ENCODE assay signal across 23 cellular contexts in genomic region chr7:28856656-28857055, GRCh38.
DNase-seq lines count a peak whose midpoint lies in the region; ATAC-seq, FAIRE-seq and TF ChIP-seq lines count a peak whose summit lies in the region.
"Had no signal": no experiment of that assay in that cellular context is flagged by ENCODE, and none has a peak within 500 bp of the region (broad histone marks: within the 10 kb centered on the region; RNA-seq: fewer than 3 reads in every experiment).

No MANE protein-coding gene starts in this region.

- peak overlapping the region; percentile 67 for H3K4me2 ChIP-seq in HCT116 (ENCODE audit: low read length)
- H3K4me2 ChIP-seq: GM23338 had no signal

- H3K9me3 ChIP-seq in HCT116 (ENCODE audit: control insufficient read depth in 1 of 2, insufficient read depth in 1 of 2, low read depth in 1 of 2, low read length in 2 of 2) (no peaks in the 10 kb centered on the region), small intestine (ENCODE audit: control insufficient read depth, low read depth) (no peaks in the 10 kb centered on the region)

- TF ChIP-seq CTCF in HCT116 (IDR thresholded peaks at IDR 0.05 in 2 of 3, conservative IDR thresholded peaks at IDR 0.05 in 1 of 3; ENCODE audit: borderline replicate concordance in 1 of 3, insufficient read depth in 1 of 3, low read depth in 2 of 3, low read length in 2 of 3) (no peak), fibroblast of the aortic adventitia (IDR thresholded peaks at IDR 0.05; ENCODE audit: insufficient read depth, low read length) (no peak)

- H3K4me1 ChIP-seq in HCT116 (ENCODE audit: control insufficient read depth in 1 of 2, insufficient read depth in 2 of 2, low read length in 2 of 2) (peaks cover 23 to 36% of the 10 kb centered on the region in 2 experiments), small intestine (ENCODE audit: control insufficient read depth in 2 of 2, insufficient read depth in 1 of 2, low read depth in 1 of 2, low read length in 1 of 2) (no peaks in the 10 kb centered on the region)

- no peaks in the 10 kb centered on the region for H4K20me1 ChIP-seq in HCT116 (ENCODE audit: insufficient read depth)

- peak overlapping the region; percentile 47 for H2AFZ ChIP-seq in HCT116 (ENCODE audit: low read depth, low read length, poor library complexity, severe bottlenecking)

- no peaks in the 10 kb centered on the region for H3K9me3 Mint-ChIP-seq in activated T-helper 2 cell treated with anti-CD3 and anti-CD28 coated beads, Interferon-gamma antibody, Interleukin-2, Interleukin-4, amounts not matched to agents 10 μg/mL and 5 μg/mL and 100 μg/mL, durations not matched to agents 14 hours and 24 hours and 36 hours
- H3K9me3 Mint-ChIP-seq: CD8-positive, alpha-beta memory T cell; GM23338 had no signal

- TF ChIP-seq RAD21 in HCT116 (IDR thresholded peaks at IDR 0.05; ENCODE audit: low read depth): no peak

- ATAC-seq in HCT116: no peak
- ATAC-seq in stimulated activated naive CD8-positive, alpha-beta T cell treated with anti-CD3 and anti-CD28 coated beads, Interleukin-15, Interleukin-2, amounts not matched to agents 100 U/mL and 50 U/mL, for 24 hours: no peak
- no peak for ATAC-seq in HG03025 (IDR thresholded peaks at IDR 0.05; ENCODE audit: low FRiP score, unreplicated experiment)
- ATAC-seq: GM23338 had no signal

- BruUV-seq in HCT116 (replicated peaks; lab: Mats Ljungman, UMichigan): no TSS peak

- H3K4me3 ChIP-seq in HCT116 (replicated peaks in 1 of 2; ENCODE audit: low read depth in 1 of 2, low read length in 2 of 2): no peak overlapping the region
- no peak overlapping the region for H3K4me3 ChIP-seq in fibroblast of the aortic adventitia (ENCODE audit: low read depth, low read length)
- H3K4me3 ChIP-seq in small intestine (ENCODE audit: low read depth in 1 of 2, low read length in 2 of 2): no peak overlapping the region
- H3K4me3 ChIP-seq: GM23338, SK-N-MC had no signal

- no peak overlapping the region for H3K9ac ChIP-seq in HCT116 (ENCODE audit: low read length)

- intact Hi-C loops in HCT116 (cut with micrococcal nuclease): no loop called here
- intact Hi-C loops in activated T-helper 2 cell treated with anti-CD3 and anti-CD28 coated beads, Interferon-gamma antibody, Interleukin-2, Interleukin-4, amounts not matched to agents 10 μg/mL and 5 μg/mL and 100 μg/mL, durations not matched to agents 14 hours and 24 hours and 36 hours (cut with micrococcal nuclease): no loop called here

- H3K4me3 Mint-ChIP-seq in activated T-helper 2 cell treated with anti-CD3 and anti-CD28 coated beads, Interferon-gamma antibody, Interleukin-2, Interleukin-4, amounts not matched to agents 10 μg/mL and 5 μg/mL and 100 μg/mL, durations not matched to agents 14 hours and 24 hours and 36 hours (ENCODE audit: low read depth): no peak overlapping the region
- H3K4me3 Mint-ChIP-seq: GM23338 had no signal

- DNase-seq in HCT116 (ENCODE audit: low read depth, low spot score) (no peak), RPMI7951 (ENCODE audit: low read depth) (peak; percentile 13), fibroblast of the aortic adventitia (ENCODE audit: low read depth) (peak; percentile 46), small intestine (no peak)
- no peak for DNase-seq in activated T-helper 2 cell treated with anti-CD3 and anti-CD28 coated beads, Interferon-gamma antibody, Interleukin-2, Interleukin-4, amounts not matched to agents 10 μg/mL and 5 μg/mL and 100 μg/mL, durations not matched to agents 14 hours and 24 hours and 36 hours (ENCODE audit: low spot score)
- no peak for DNase-seq in stimulated activated naive CD8-positive, alpha-beta T cell treated with anti-CD3 and anti-CD28 coated beads, Interleukin-15, Interleukin-2, amounts not matched to agents 100 U/mL and 50 U/mL, for 24 hours
- DNase-seq: AML-193; C1 segment of cervical spinal cord; CD8-positive, alpha-beta memory T cell; HCEC 1CT; Karpas-422; MV-4-11; NCI-H1694; NCI-H2081; NCI-H2171; NCI-H524 treated with DMSO at 0.1 percent for 48 hours; RPMI8226; SHP77 treated with DMSO at 0.1 percent for 48 hours had no signal

- H3K27me3 ChIP-seq in HCT116 (ENCODE audit: insufficient read depth, low read length): peaks cover 10% of the 10 kb centered on the region
- H3K27me3 ChIP-seq in small intestine (ENCODE audit: control insufficient read depth in 2 of 2, insufficient read depth in 2 of 2, low read length in 2 of 2): peaks cover 0 to 5% of the 10 kb centered on the region in 2 donors

- H3K27me3 Mint-ChIP-seq in activated T-helper 2 cell treated with anti-CD3 and anti-CD28 coated beads, Interferon-gamma antibody, Interleukin-2, Interleukin-4, amounts not matched to agents 10 μg/mL and 5 μg/mL and 100 μg/mL, durations not matched to agents 14 hours and 24 hours and 36 hours (ENCODE audit: low read depth): peaks cover 36% of the 10 kb centered on the region

- H3K79me2 ChIP-seq in HCT116 (ENCODE audit: insufficient read depth, low read length): no peaks in the 10 kb centered on the region

- H3K36me3 Mint-ChIP-seq in activated T-helper 2 cell treated with anti-CD3 and anti-CD28 coated beads, Interferon-gamma antibody, Interleukin-2, Interleukin-4, amounts not matched to agents 10 μg/mL and 5 μg/mL and 100 μg/mL, durations not matched to agents 14 hours and 24 hours and 36 hours (ENCODE audit: low read depth): no peaks in the 10 kb centered on the region
- H3K36me3 Mint-ChIP-seq: CD8-positive, alpha-beta memory T cell had no signal

- H3K27ac Mint-ChIP-seq in activated T-helper 2 cell treated with anti-CD3 and anti-CD28 coated beads, Interferon-gamma antibody, Interleukin-2, Interleukin-4, amounts not matched to agents 10 μg/mL and 5 μg/mL and 100 μg/mL, durations not matched to agents 14 hours and 24 hours and 36 hours: no peak overlapping the region
- H3K27ac Mint-ChIP-seq: CD8-positive, alpha-beta memory T cell; GM23338 had no signal

- H3K4me1 Mint-ChIP-seq in activated T-helper 2 cell treated with anti-CD3 and anti-CD28 coated beads, Interferon-gamma antibody, Interleukin-2, Interleukin-4, amounts not matched to agents 10 μg/mL and 5 μg/mL and 100 μg/mL, durations not matched to agents 14 hours and 24 hours and 36 hours (ENCODE audit: low read depth): no peaks in the 10 kb centered on the region

- no peaks in the 10 kb centered on the region for H3K9me2 ChIP-seq in HCT116 (ENCODE audit: insufficient read depth)

- POLR2A ChIA-PET in HCT116 (lab: Charles Lee): no interaction called here

- peak overlapping the region; percentile 68; the same call in 1 of the 2 replicates for H3K27ac ChIP-seq in HCT116 (ENCODE audit: low read depth, low read length)
- no peak overlapping the region for H3K27ac ChIP-seq in small intestine (ENCODE audit: low read depth in 1 of 2, low read length in 1 of 2)
- H3K27ac ChIP-seq: SK-N-MC had no signal

- CTCF ChIA-PET in HCT116 (lab: Charles Lee): no interaction called here

- RAD21 ChIA-PET in HCT116 (lab: Charles Lee; ENCODE audit: low non-redundant PET in 1 of 2, low total read pairs in 2 of 2, uncharacterized antibody in 2 of 2, unreplicated experiment in 2 of 2): no interaction called here

- TF ChIP-seq POLR2A in HCT116 (IDR thresholded peaks at IDR 0.05; ENCODE audit: borderline replicate concordance, extremely low read depth, insufficient read depth, insufficient read length): no peak

- no peak for FAIRE-seq in small intestine (lab: Jason Lieb, UNC)
- FAIRE-seq: G401.6, GM18507 had no signal

- H3K36me3 ChIP-seq in HCT116 (ENCODE audit: control insufficient read depth in 1 of 2, insufficient read depth in 2 of 2, low read length in 2 of 2): no peaks in the 10 kb centered on the region
- no peaks in the 10 kb centered on the region for H3K36me3 ChIP-seq in small intestine (ENCODE audit: control insufficient read depth in 2 of 2, insufficient read depth in 2 of 2, low read length in 2 of 2)

- 72 to 78% (median 75%) methylated on average over 5 of the region's 5 CpGs for WGBS in small intestine, 3 donors

TF ChIP-seq in HCT116, 20 proteins besides CTCF, POLR2A, EP300 and RAD21 (continues in another document):
- TF ChIP-seq ZNF274 (IDR thresholded peaks at IDR 0.05; ENCODE audit: low read depth, low read length): no peak
- no peak for TF ChIP-seq ATF3 (IDR thresholded peaks at IDR 0.05)
- no peak for TF ChIP-seq SIN3A (IDR thresholded peaks at IDR 0.05; ENCODE audit: low read depth)
- TF ChIP-seq REST (IDR thresholded peaks at IDR 0.05; ENCODE audit: low read depth): no peak
- no peak for TF ChIP-seq ELF1 (IDR thresholded peaks at IDR 0.05; ENCODE audit: borderline replicate concordance, low read depth)
- no peak for TF ChIP-seq SP1 (IDR thresholded peaks at IDR 0.05; ENCODE audit: low read depth)
- no peak for TF ChIP-seq YY1 (IDR thresholded peaks at IDR 0.05; ENCODE audit: extremely low read depth, insufficient replicate concordance, low read depth, low read length)
- no peak for TF ChIP-seq MAX (IDR thresholded peaks at IDR 0.05)

Comparison
In these comparisons a context has a peak if more than half of its experiments do, and no peak if none do; other contexts are left out.
1. DNase-seq: peak in RPMI7951 (single experiment) and fibroblast of the aortic adventitia (single experiment); none in HCT116 (single experiment), small intestine (single experiment), activated T-helper 2 cell treated with anti-CD3 and anti-CD28 coated beads, Interferon-gamma antibody, Interleukin-2, Interleukin-4, amounts not matched to agents 10 μg/mL and 5 μg/mL and 100 μg/mL, durations not matched to agents 14 hours and 24 hours and 36 hours (single experiment) and stimulated activated naive CD8-positive, alpha-beta T cell treated with anti-CD3 and anti-CD28 coated beads, Interleukin-15, Interleukin-2, amounts not matched to agents 100 U/mL and 50 U/mL, for 24 hours (single experiment).